In the genomic region with DNA sequence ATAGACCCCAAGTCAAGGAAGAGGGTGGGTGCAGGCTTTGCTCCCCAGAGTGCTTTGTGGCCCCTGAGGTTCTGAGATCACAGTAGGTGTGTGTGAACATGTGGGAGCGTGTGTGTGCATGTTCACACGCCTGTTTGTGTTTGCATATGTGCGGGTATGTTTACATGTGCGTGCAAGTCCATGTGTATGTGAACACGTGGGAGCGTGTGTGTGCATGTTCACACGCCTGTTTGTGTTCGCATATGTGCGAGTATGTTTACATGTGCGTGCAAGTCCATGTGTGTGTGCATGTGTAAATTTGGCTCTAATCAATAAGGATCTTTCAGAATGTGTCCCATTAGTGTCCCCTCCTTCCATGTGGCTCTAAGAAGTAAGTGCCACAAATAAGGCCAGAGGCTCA, we compare ENCODE assay signal across 1 cellular context.
A peak's percentile ranks its signal among the peaks of the same experiment; 100 is the strongest.
TF ChIP-seq lines count a peak whose summit lies in the region.

No MANE protein-coding gene starts in this region.

TF ChIP-seq in HepG2, 621 proteins besides CTCF, POLR2A, EP300 and RAD21:
- TF ChIP-seq, protein P1, sequence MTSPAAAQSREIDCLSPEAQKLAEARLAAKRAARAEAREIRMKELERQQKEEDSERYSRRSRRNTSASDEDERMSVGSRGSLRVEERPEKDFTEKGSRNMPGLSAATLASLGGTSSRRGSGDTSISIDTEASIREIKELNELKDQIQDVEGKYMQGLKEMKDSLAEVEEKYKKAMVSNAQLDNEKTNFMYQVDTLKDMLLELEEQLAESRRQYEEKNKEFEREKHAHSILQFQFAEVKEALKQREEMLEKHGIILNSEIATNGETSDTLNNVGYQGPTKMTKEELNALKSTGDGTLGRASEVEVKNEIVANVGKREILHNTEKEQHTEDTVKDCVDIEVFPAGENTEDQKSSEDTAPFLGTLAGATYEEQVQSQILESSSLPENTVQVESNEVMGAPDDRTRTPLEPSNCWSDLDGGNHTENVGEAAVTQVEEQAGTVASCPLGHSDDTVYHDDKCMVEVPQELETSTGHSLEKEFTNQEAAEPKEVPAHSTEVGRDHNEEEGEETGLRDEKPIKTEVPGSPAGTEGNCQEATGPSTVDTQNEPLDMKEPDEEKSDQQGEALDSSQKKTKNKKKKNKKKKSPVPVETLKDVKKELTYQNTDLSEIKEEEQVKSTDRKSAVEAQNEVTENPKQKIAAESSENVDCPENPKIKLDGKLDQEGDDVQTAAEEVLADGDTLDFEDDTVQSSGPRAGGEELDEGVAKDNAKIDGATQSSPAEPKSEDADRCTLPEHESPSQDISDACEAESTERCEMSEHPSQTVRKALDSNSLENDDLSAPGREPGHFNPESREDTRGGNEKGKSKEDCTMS (CRISPR knock-in tag; conservative IDR thresholded peaks at IDR 0.05) = no peak
- TF ChIP-seq ATF7-NPFF (CRISPR knock-in tag; IDR thresholded peaks at IDR 0.05; ENCODE audit: low read depth) = no peak
- no peak for TF ChIP-seq ZNF616 (CRISPR knock-in tag; IDR thresholded peaks at IDR 0.05; ENCODE audit: low read depth)
- TF ChIP-seq, protein P2, sequence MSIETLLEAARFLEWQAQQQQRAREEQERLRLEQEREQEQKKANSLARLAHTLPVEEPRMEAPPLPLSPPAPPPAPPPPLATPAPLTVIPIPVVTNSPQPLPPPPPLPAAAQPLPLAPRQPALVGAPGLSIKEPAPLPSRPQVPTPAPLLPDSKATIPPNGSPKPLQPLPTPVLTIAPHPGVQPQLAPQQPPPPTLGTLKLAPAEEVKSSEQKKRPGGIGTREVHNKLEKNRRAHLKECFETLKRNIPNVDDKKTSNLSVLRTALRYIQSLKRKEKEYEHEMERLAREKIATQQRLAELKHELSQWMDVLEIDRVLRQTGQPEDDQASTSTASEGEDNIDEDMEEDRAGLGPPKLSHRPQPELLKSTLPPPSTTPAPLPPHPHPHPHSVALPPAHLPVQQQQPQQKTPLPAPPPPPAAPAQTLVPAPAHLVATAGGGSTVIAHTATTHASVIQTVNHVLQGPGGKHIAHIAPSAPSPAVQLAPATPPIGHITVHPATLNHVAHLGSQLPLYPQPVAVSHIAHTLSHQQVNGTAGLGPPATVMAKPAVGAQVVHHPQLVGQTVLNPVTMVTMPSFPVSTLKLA (IDR thresholded peaks at IDR 0.05) = peak; percentile 93
- no peak for TF ChIP-seq ZNF274 (CRISPR knock-in tag; IDR thresholded peaks at IDR 0.05)
